15 cellular contexts compared by ENCODE assay signal in genomic region chr17:81578561-81579225, GRCh38. TPM values are rescaled to one million over a fixed set of nuclear protein-coding genes. Genes with fewer than 3 reads are reported as not detected.
A peak's percentile ranks its signal among the peaks of the same experiment; 100 is the strongest.
DNase-seq lines count a peak whose midpoint lies in the region; ATAC-seq and TF ChIP-seq lines count a peak whose summit lies in the region.
"Had no signal": no experiment of that assay in that cellular context is flagged by ENCODE, and none has a peak within 500 bp of the region (broad histone marks: within the 10 kb centered on the region; RNA-seq: fewer than 3 reads in every experiment).

No MANE protein-coding gene starts in this region.

- H3K27ac Mint-ChIP-seq in HFFc6 (peak overlapping the region; percentile 94), osteocyte (ENCODE audit: unreplicated experiment) (peak overlapping the region; percentile 92)
- peak overlapping the region; percentile 56 for H3K27ac Mint-ChIP-seq in central memory CD8-positive, alpha-beta T cell (ENCODE audit: low read depth)

- H3K4me3 Mint-ChIP-seq in HFFc6 (peak overlapping the region; percentile 73), osteocyte (ENCODE audit: unreplicated experiment) (peak overlapping the region; percentile 50)
- H3K4me3 Mint-ChIP-seq in central memory CD8-positive, alpha-beta T cell = no peak overlapping the region

- DNase-seq in activated naive CD4-positive, alpha-beta T cell treated with Interleukin-2 at 50 U/mL for 16 hours = peak; percentile 5
- no peak for DNase-seq in activated naive CD4-positive, alpha-beta T cell treated with anti-CD3 and anti-CD28 coated beads, Interleukin-2, amount 50 U/mL, for 16 hours
- DNase-seq in HFFc6 (no peak), osteocyte (ENCODE audit: extremely low spot score, unreplicated experiment) (no peak), NCI-H1930 (lab: John Stamatoyannopoulos, UW) (no peak), HuH-7.5 (ENCODE audit: low spot score) (no peak)
- DNase-seq in central memory CD8-positive, alpha-beta T cell (ENCODE audit: low spot score in 2 of 2) = no peak
- DNase-seq: activated CD8-positive, alpha-beta memory T cell treated with anti-CD3 and anti-CD28 coated beads, Interleukin-2, amount 50 U/mL, for 4 hours; COR-L47; GF-D8; hippocampal formation; left colon; NCI-H1694; NCI-H510A had no signal

- TF ChIP-seq CTCF in HFFc6 (IDR thresholded peaks at IDR 0.05) = no peak
- TF ChIP-seq CTCF in osteocyte (IDR thresholded peaks at IDR 0.05) = no peak

- H3K27me3 Mint-ChIP-seq in HFFc6 (ENCODE audit: insufficient read depth) = peaks cover 9% of the 10 kb centered on the region
- H3K27me3 Mint-ChIP-seq in central memory CD8-positive, alpha-beta T cell = no peaks in the 10 kb centered on the region
- H3K27me3 Mint-ChIP-seq in osteocyte (ENCODE audit: unreplicated experiment) = no peaks in the 10 kb centered on the region

- H3K36me3 Mint-ChIP-seq in HFFc6 (ENCODE audit: low read depth) = peaks cover 54% of the 10 kb centered on the region
- H3K36me3 Mint-ChIP-seq in central memory CD8-positive, alpha-beta T cell (ENCODE audit: insufficient read depth) = peaks cover 16% of the 10 kb centered on the region
- peaks cover 38% of the 10 kb centered on the region for H3K36me3 Mint-ChIP-seq in osteocyte (ENCODE audit: unreplicated experiment)

- peaks cover 89% of the 10 kb centered on the region for H3K4me1 Mint-ChIP-seq in HFFc6 (ENCODE audit: low read depth)
- H3K4me1 Mint-ChIP-seq in central memory CD8-positive, alpha-beta T cell = peaks cover 33% of the 10 kb centered on the region
- H3K4me1 Mint-ChIP-seq in osteocyte (ENCODE audit: unreplicated experiment) = peaks cover 84% of the 10 kb centered on the region

- H3K9me3 Mint-ChIP-seq in HFFc6 = no peaks in the 10 kb centered on the region
- H3K9me3 Mint-ChIP-seq in central memory CD8-positive, alpha-beta T cell = no peaks in the 10 kb centered on the region
- no peaks in the 10 kb centered on the region for H3K9me3 Mint-ChIP-seq in osteocyte (ENCODE audit: unreplicated experiment)

- no peak for ATAC-seq in central memory CD8-positive, alpha-beta T cell (replicated peaks; ENCODE audit: extremely low read depth, poor library complexity, severe bottlenecking)
- no peak for ATAC-seq in HG03175 (IDR thresholded peaks at IDR 0.05; ENCODE audit: unreplicated experiment)
- ATAC-seq: left colon had no signal

RNA-seq across cellular contexts. Expression of gene FAAP100, which starts 26.5 kb away (rescaled TPM):
- total RNA-seq in HFFc6 (2021; fragmentation: NEBNext Ultra II Directional; extraction: Animal tissue kit (Norgen Biotek cat#: 25700)) = 10 to 100 TPM; 21.9 to 27.7 (median 23.9) TPM
- 63.0 and 64.6 TPM in 2 replicates for total RNA-seq in osteocyte

RNA-seq across cellular contexts. Expression of gene FSCN2, which starts 50.5 kb away (rescaled TPM):
- total RNA-seq in HFFc6 (2021; fragmentation: NEBNext Ultra II Directional; extraction: Animal tissue kit (Norgen Biotek cat#: 25700)) = 1 to 10 TPM in 3 of 6 experiments, under 1 TPM in 3; 0.71 to 1.4 (median 0.99) TPM
- 3.0 and 3.7 TPM in 2 replicates for total RNA-seq in osteocyte

RNA-seq across cellular contexts. Expression of gene NPLOC4, which starts 58.2 kb away (rescaled TPM):
- 100 to 1,000 TPM; 121 to 140 (median 133) TPM for total RNA-seq in HFFc6 (2021; fragmentation: NEBNext Ultra II Directional; extraction: Animal tissue kit (Norgen Biotek cat#: 25700))
- total RNA-seq in osteocyte = 99.7 and 112 TPM in 2 replicates

RNA-seq across cellular contexts. Expression of gene TSPAN10, which starts 58.3 kb away (rescaled TPM):
- 10 to 100 TPM; 14.3 to 19.6 (median 17.2) TPM for total RNA-seq in HFFc6 (2021; fragmentation: NEBNext Ultra II Directional; extraction: Animal tissue kit (Norgen Biotek cat#: 25700))
- total RNA-seq in osteocyte = 1.1 and 1.6 TPM in 2 replicates
